Comparison of ENCODE assay signal across 8 cellular contexts in the genomic region with DNA sequence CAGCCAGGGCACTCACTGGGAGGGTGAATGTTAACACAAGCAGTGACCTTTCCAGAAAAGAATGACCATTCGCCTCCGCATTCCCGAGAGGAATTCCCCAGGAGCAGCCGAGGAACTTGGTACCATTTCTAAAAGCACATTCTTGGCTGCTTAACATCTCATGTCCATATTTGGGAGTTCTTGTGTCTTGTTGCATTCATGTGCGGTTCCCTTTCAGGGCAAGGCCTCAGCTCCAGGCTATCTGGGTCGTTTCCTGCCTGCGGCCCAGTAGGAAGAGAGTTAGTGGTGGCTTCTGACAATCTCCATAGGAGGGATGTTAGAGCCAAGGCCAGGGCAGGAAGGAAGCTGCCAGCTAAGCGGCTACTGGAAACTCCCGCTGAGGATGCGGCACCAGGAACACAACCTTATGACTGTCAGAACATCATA. TPM values are rescaled to one million over a fixed set of nuclear protein-coding genes. Genes with fewer than 3 reads are reported as not detected.
A peak's percentile ranks its signal among the peaks of the same experiment; 100 is the strongest.
DNase-seq lines count a peak whose midpoint lies in the region; ATAC-seq and TF ChIP-seq lines count a peak whose summit lies in the region.

No MANE protein-coding gene starts in this region.

- no peaks in the 10 kb centered on the region for H3K36me3 ChIP-seq in brain microvascular endothelial cell (replicated peaks)

- peak overlapping the region; percentile 68 for H3K27ac ChIP-seq in brain microvascular endothelial cell

- peaks cover 28% of the 10 kb centered on the region for H3K4me1 Mint-ChIP-seq in activated T-helper 2 cell treated with anti-CD3 and anti-CD28 coated beads, Interferon-gamma antibody, Interleukin-2, Interleukin-4, amounts not matched to agents 10 μg/mL and 5 μg/mL and 100 μg/mL, durations not matched to agents 14 hours and 24 hours and 36 hours (ENCODE audit: low read depth)

- no peak overlapping the region for H3K4me3 ChIP-seq in brain microvascular endothelial cell (ENCODE audit: low read depth, low read length)

- peaks cover 67% of the 10 kb centered on the region for H3K36me3 Mint-ChIP-seq in activated T-helper 2 cell treated with anti-CD3 and anti-CD28 coated beads, Interferon-gamma antibody, Interleukin-2, Interleukin-4, amounts not matched to agents 10 μg/mL and 5 μg/mL and 100 μg/mL, durations not matched to agents 14 hours and 24 hours and 36 hours (ENCODE audit: low read depth)

- TF ChIP-seq CTCF in brain microvascular endothelial cell (IDR thresholded peaks at IDR 0.05; ENCODE audit: low read depth, low read length, missing control alignments): no peak

- H3K9me3 Mint-ChIP-seq in activated T-helper 2 cell treated with anti-CD3 and anti-CD28 coated beads, Interferon-gamma antibody, Interleukin-2, Interleukin-4, amounts not matched to agents 10 μg/mL and 5 μg/mL and 100 μg/mL, durations not matched to agents 14 hours and 24 hours and 36 hours: peaks cover 14% of the 10 kb centered on the region

- H3K27me3 ChIP-seq in brain microvascular endothelial cell (replicated peaks): no peaks in the 10 kb centered on the region

- no peak overlapping the region for H3K4me3 Mint-ChIP-seq in activated T-helper 2 cell treated with anti-CD3 and anti-CD28 coated beads, Interferon-gamma antibody, Interleukin-2, Interleukin-4, amounts not matched to agents 10 μg/mL and 5 μg/mL and 100 μg/mL, durations not matched to agents 14 hours and 24 hours and 36 hours (ENCODE audit: low read depth)

- no peak for ATAC-seq in HG02840 (IDR thresholded peaks at IDR 0.05; ENCODE audit: low FRiP score, unreplicated experiment)

- H3K27me3 Mint-ChIP-seq in activated T-helper 2 cell treated with anti-CD3 and anti-CD28 coated beads, Interferon-gamma antibody, Interleukin-2, Interleukin-4, amounts not matched to agents 10 μg/mL and 5 μg/mL and 100 μg/mL, durations not matched to agents 14 hours and 24 hours and 36 hours (ENCODE audit: low read depth): no peaks in the 10 kb centered on the region

- no peak overlapping the region for H3K27ac Mint-ChIP-seq in activated T-helper 2 cell treated with anti-CD3 and anti-CD28 coated beads, Interferon-gamma antibody, Interleukin-2, Interleukin-4, amounts not matched to agents 10 μg/mL and 5 μg/mL and 100 μg/mL, durations not matched to agents 14 hours and 24 hours and 36 hours

- in situ Hi-C loops in brain microvascular endothelial cell (cut with HindIII; ENCODE audit: low pct_ligation_motif_present, low sequenced_read_pairs): no loop called here

- intact Hi-C loops in activated T-helper 2 cell treated with anti-CD3 and anti-CD28 coated beads, Interferon-gamma antibody, Interleukin-2, Interleukin-4, amounts not matched to agents 10 μg/mL and 5 μg/mL and 100 μg/mL, durations not matched to agents 14 hours and 24 hours and 36 hours (cut with micrococcal nuclease): no loop called here

- DNase-seq in HS-27A (ENCODE audit: low read depth) (peak; percentile 97), brain microvascular endothelial cell (peak; percentile 77), iPS-NIHi7 (ENCODE audit: extremely low spot score) (peak; percentile 75), stromal cell of bone marrow (ENCODE audit: low read depth) (peak; percentile 91), superior temporal gyrus (ENCODE audit: extremely low spot score) (no peak)
- no peak for DNase-seq in stimulated activated CD4-positive, alpha-beta T cell treated with anti-CD3 and anti-CD28 coated beads, Interleukin-4, amount 100 ng/mL, for 4 hours
- no peak for DNase-seq in activated T-helper 2 cell treated with anti-CD3 and anti-CD28 coated beads, Interferon-gamma antibody, Interleukin-2, Interleukin-4, amounts not matched to agents 10 μg/mL and 5 μg/mL and 100 μg/mL, durations not matched to agents 14 hours and 24 hours and 36 hours (ENCODE audit: low spot score)

RNA-seq across cellular contexts. Expression of a gene that starts 27.9 kb away (rescaled TPM):
- total RNA-seq in activated T-helper 2 cell treated with anti-CD3 and anti-CD28 coated beads, Interferon-gamma antibody, Interleukin-2, Interleukin-4, amounts not matched to agents 10 μg/mL and 5 μg/mL and 100 μg/mL, durations not matched to agents 14 hours and 24 hours and 36 hours: 15.4 and 19.4 TPM in 2 replicates

Comparison
In these comparisons a context has a peak if more than half of its experiments do, and no peak if none do; other contexts are left out.
1. DNase-seq: peak in HS-27A (single experiment), brain microvascular endothelial cell (single experiment), iPS-NIHi7 (single experiment) and stromal cell of bone marrow (single experiment); none in superior temporal gyrus (single experiment), stimulated activated CD4-positive, alpha-beta T cell treated with anti-CD3 and anti-CD28 coated beads, Interleukin-4, amount 100 ng/mL, for 4 hours (0 of 2) and activated T-helper 2 cell treated with anti-CD3 and anti-CD28 coated beads, Interferon-gamma antibody, Interleukin-2, Interleukin-4, amounts not matched to agents 10 μg/mL and 5 μg/mL and 100 μg/mL, durations not matched to agents 14 hours and 24 hours and 36 hours (single experiment).